In the genomic region with DNA sequence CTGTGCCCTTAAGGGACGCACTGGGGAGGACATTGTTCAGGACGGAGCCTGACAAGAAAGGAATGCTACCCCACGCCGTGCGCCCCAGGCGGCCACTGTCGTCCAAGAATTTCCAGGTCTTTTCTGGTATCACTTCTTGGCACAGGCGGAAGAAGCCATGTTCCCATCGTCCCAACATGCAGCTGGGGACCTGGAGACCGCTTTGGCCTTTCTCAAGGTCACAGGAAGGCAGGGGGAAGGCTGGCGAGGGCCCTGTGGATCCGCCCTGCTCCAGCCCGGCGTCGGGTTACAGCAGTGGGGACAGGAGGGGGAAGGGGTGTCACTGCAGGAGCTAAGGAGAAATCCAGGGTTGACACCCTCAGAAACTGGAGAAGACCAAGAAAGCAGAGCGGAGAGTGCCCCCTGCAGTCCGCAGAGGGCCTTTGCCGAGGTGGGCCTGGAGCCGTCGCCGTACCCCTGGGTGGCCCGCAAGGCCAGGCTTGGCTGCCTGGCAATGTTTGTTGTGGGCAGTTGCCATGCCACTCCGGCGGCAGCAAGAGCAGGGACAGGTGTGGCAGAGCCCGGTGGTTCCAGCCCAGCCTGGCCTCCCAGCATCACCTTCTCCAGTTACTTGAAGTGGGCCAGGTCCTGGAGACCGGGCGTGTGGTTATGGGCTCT, we compare ENCODE assay signal across 9 cellular contexts.
DNase-seq lines count a peak whose midpoint lies in the region; ATAC-seq and TF ChIP-seq lines count a peak whose summit lies in the region.
"Had no signal": no experiment of that assay in that cellular context is flagged by ENCODE, and none has a peak within 500 bp of the region (broad histone marks: within the 10 kb centered on the region; RNA-seq: fewer than 3 reads in every experiment).

No MANE protein-coding gene starts in this region.

- DNase-seq in DND-41 (no peak), NCI-H1436 treated with DMSO at 0.1 percent for 48 hours (lab: John Stamatoyannopoulos, UW) (peak; percentile 64), RWPE1 (ENCODE audit: low spot score) (no peak), AG20443 (ENCODE audit: low spot score) (no peak), SKM-1 treated with dmso at 0.1 percent for 144 hours (lab: John Stamatoyannopoulos, UW; ENCODE audit: unreplicated experiment) (no peak)

- H3K9ac ChIP-seq in DND-41 (ENCODE audit: low read depth, low read length) = no peak overlapping the region

- peaks cover under 1% of the 10 kb centered on the region for H3K36me3 Mint-ChIP-seq in nephron (ENCODE audit: low read depth)

- H3K4me3 Mint-ChIP-seq in nephron = no peak overlapping the region

- peaks cover 26% of the 10 kb centered on the region for H3K4me1 Mint-ChIP-seq in nephron

- H3K79me2 ChIP-seq in DND-41 (ENCODE audit: insufficient read depth, low read length) = no peaks in the 10 kb centered on the region

- no peak overlapping the region for H3K4me2 ChIP-seq in DND-41 (ENCODE audit: insufficient read depth, low read length)

- H3K9me3 Mint-ChIP-seq in nephron = peaks cover 5% of the 10 kb centered on the region

- H3K27me3 ChIP-seq in DND-41 (ENCODE audit: insufficient read depth, low read length, poor library complexity) = no peaks in the 10 kb centered on the region
- H3K27me3 ChIP-seq: breast epithelium had no signal

- H3K9me3 ChIP-seq in DND-41 (ENCODE audit: insufficient read depth, low read length, severe bottlenecking) = no peaks in the 10 kb centered on the region
- H3K9me3 ChIP-seq: breast epithelium had no signal

- H3K4me1 ChIP-seq in DND-41 (ENCODE audit: insufficient read depth, low read length) = no peaks in the 10 kb centered on the region
- H3K4me1 ChIP-seq: breast epithelium had no signal

- CTCF ChIA-PET in RWPE1 (lab: Yijun Ruan, JAX) = interaction anchor here (0.7 kb wide), 1 partner anchor 27 kb away, joined by 3 read pairs; no protein-coding TSS in a partner anchor

- no peaks in the 10 kb centered on the region for H4K20me1 ChIP-seq in DND-41 (ENCODE audit: insufficient read depth, low read length)

- H2AFZ ChIP-seq in DND-41 (ENCODE audit: low read depth, low read length) = no peak overlapping the region

- ATAC-seq in DND-41 (ENCODE audit: insufficient read depth, low read depth) = peak; percentile 44; the same call in 1 of the 3 replicates
- no peak for ATAC-seq in HG03565 (IDR thresholded peaks at IDR 0.05; ENCODE audit: unreplicated experiment)

- no peaks in the 10 kb centered on the region for H3K36me3 ChIP-seq in DND-41 (ENCODE audit: insufficient read depth, low read length)
- H3K36me3 ChIP-seq: breast epithelium had no signal

- TF ChIP-seq CTCF in DND-41 (IDR thresholded peaks at IDR 0.05; ENCODE audit: borderline replicate concordance, extremely low read depth, low read length, poor library complexity, severe bottlenecking) (peak; percentile 55), nephron (IDR thresholded peaks at IDR 0.05; ENCODE audit: unreplicated experiment in 3 of 3) (peak in 2 of 3 experiments; percentile 11 to 27), RWPE1 (conservative IDR thresholded peaks at IDR 0.05; ENCODE audit: low read depth) (no peak)

- H3K27ac Mint-ChIP-seq in nephron = no peak overlapping the region

- peaks cover 3% of the 10 kb centered on the region for H3K27me3 Mint-ChIP-seq in nephron (ENCODE audit: low read depth)

- H3K4me3 ChIP-seq in DND-41 (ENCODE audit: low read depth in 1 of 2, low read length in 2 of 2) = no peak overlapping the region
- H3K4me3 ChIP-seq: breast epithelium had no signal

- H3K27ac ChIP-seq in DND-41 (ENCODE audit: low read length) (no peak overlapping the region), cingulate gyrus (ENCODE audit: low read depth, low read length) (peak overlapping the region; percentile 8), RWPE1 (no peak overlapping the region)
- H3K27ac ChIP-seq: breast epithelium had no signal

- POLR2A ChIA-PET in RWPE1 (lab: Yijun Ruan, JAX; ENCODE audit: low non-redundant PET) = no interaction called here
